In the genomic region with DNA sequence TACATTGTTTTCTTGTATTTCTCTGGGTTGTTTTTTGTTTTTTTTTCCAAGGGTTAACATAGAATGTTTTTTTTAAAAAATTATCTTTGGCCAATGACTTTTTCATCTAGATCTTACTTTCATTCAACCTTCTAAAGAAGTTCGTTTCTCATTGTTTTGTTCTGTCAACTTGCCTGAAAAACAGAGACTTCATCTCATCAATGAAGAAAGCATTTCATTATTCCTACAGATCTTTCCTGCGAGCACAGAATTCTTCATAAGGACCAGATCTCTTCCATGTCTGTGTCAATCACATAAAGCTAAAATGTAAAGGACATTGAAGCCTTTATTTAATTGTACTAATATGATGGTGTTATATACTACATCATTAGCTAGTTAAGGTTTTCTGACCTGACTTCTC, we compare ENCODE assay signal across 21 cellular contexts.
A peak's percentile ranks its signal among the peaks of the same experiment; 100 is the strongest.
DNase-seq lines count a peak whose midpoint lies in the region; ATAC-seq and FAIRE-seq lines count a peak whose summit lies in the region.
"Had no signal": no experiment of that assay in that cellular context is flagged by ENCODE, and none has a peak within 500 bp of the region (broad histone marks: within the 10 kb centered on the region; RNA-seq: fewer than 3 reads in every experiment).

No MANE protein-coding gene starts in this region.

- ATAC-seq in memory B cell (ENCODE audit: low read depth) (no peak), HG03175 (IDR thresholded peaks at IDR 0.05; ENCODE audit: unreplicated experiment) (no peak), HG03354 (IDR thresholded peaks at IDR 0.05; ENCODE audit: poor library complexity, severe bottlenecking, unreplicated experiment) (no peak)

- H3K27me3 Mint-ChIP-seq in activated naive CD4-positive, alpha-beta T cell treated with anti-CD3 and anti-CD28 coated beads, Interleukin-2, amount 50 U/mL, for 24 hours = no peaks in the 10 kb centered on the region
- no peaks in the 10 kb centered on the region for H3K27me3 Mint-ChIP-seq in memory B cell
- H3K27me3 Mint-ChIP-seq: CD4-positive, CD25-positive, alpha-beta regulatory T cell had no signal

- H3K27ac ChIP-seq in cingulate gyrus (ENCODE audit: low read depth, low read length) = peak overlapping the region; percentile 3

- H3K27ac Mint-ChIP-seq in activated naive CD4-positive, alpha-beta T cell treated with anti-CD3 and anti-CD28 coated beads, Interleukin-2, amount 50 U/mL, for 24 hours = peak overlapping the region; percentile 85
- peak overlapping the region; percentile 41 for H3K27ac Mint-ChIP-seq in memory B cell

- no peaks in the 10 kb centered on the region for H3K9me3 Mint-ChIP-seq in activated naive CD4-positive, alpha-beta T cell treated with anti-CD3 and anti-CD28 coated beads, Interleukin-2, amount 50 U/mL, for 24 hours
- no peaks in the 10 kb centered on the region for H3K9me3 Mint-ChIP-seq in memory B cell
- H3K9me3 Mint-ChIP-seq: CD4-positive, CD25-positive, alpha-beta regulatory T cell had no signal

- no peak for DNase-seq in activated naive CD4-positive, alpha-beta T cell treated with anti-CD3 and anti-CD28 coated beads, Interleukin-2, amount 50 U/mL, for 16 hours
- DNase-seq in memory B cell (ENCODE audit: low spot score in 2 of 2) (no peak), superior temporal gyrus (ENCODE audit: extremely low spot score) (peak; percentile 53), RCC 7860 (ENCODE audit: low spot score) (no peak)
- DNase-seq: BE2C; CD4-positive, CD25-positive, alpha-beta regulatory T cell; COR-L47; DMS 273 treated with DMSO at 0.1 percent for 48 hours; DND-41; H7; IMR-90; NCI-H1417 treated with DMSO at 0.1 percent for 48 hours; NCI-H1930; NCI-H226; NCI-H524; RPMI8226 had no signal

- peaks cover 4% of the 10 kb centered on the region for H3K36me3 Mint-ChIP-seq in activated naive CD4-positive, alpha-beta T cell treated with anti-CD3 and anti-CD28 coated beads, Interleukin-2, amount 50 U/mL, for 24 hours
- peaks cover 4% of the 10 kb centered on the region for H3K36me3 Mint-ChIP-seq in memory B cell

- H3K4me3 Mint-ChIP-seq in activated naive CD4-positive, alpha-beta T cell treated with anti-CD3 and anti-CD28 coated beads, Interleukin-2, amount 50 U/mL, for 24 hours = no peak overlapping the region
- no peak overlapping the region for H3K4me3 Mint-ChIP-seq in memory B cell
- H3K4me3 Mint-ChIP-seq: CD4-positive, CD25-positive, alpha-beta regulatory T cell had no signal

- FAIRE-seq in RCC 7860 (lab: Jason Lieb, UNC) = no peak
- FAIRE-seq: HTR-8/SVneo had no signal

- H3K4me1 Mint-ChIP-seq in activated naive CD4-positive, alpha-beta T cell treated with anti-CD3 and anti-CD28 coated beads, Interleukin-2, amount 50 U/mL, for 24 hours = peaks cover 15% of the 10 kb centered on the region
- peaks cover 4% of the 10 kb centered on the region for H3K4me1 Mint-ChIP-seq in memory B cell
